Comparison of ENCODE assay signal across 19 cellular contexts in the genomic region with DNA sequence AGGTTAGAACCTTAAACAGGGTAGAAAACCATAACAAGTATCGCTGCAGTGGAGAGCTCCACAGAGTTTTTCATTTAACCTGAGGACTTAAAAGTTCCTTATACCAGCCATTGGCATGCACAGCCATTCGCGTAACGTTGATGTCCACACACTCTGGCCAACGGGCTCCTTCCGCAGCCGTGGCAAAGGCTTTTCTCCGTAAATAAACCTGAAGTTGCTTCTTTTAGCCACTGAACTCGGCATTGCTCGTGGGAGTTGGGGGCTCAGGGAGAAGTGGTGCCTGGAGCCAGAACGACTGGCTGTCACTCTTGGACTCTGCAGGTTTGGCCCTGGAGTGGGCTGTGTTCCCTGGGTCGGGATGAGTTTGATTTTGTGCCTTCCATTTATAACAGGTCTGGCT.
"Had no signal": no experiment of that assay in that cellular context is flagged by ENCODE, and none has a peak within 500 bp of the region (broad histone marks: within the 10 kb centered on the region; RNA-seq: fewer than 3 reads in every experiment).

No MANE protein-coding gene starts in this region.

- FAIRE-seq: colon, urothelium cell line had no signal

- ATAC-seq: effector memory CD8-positive, alpha-beta T cell; gastrocnemius medialis; left colon; naive thymus-derived CD4-positive, alpha-beta T cell had no signal

- H3K9me3 Mint-ChIP-seq: dendritic cell treated with granulocyte-macrophage colony-stimulating factor and Interleukin-4, amounts not matched to agents 40 ng/mL and 50 ng/mL, for 4 days; effector memory CD8-positive, alpha-beta T cell; naive thymus-derived CD4-positive, alpha-beta T cell; nephron progenitor cell; type B pancreatic cell had no signal

- DNase-seq: effector memory CD8-positive, alpha-beta T cell; gastrocnemius medialis; heart right ventricle; islet precursor cell; left colon; mammary epithelial cell; naive thymus-derived CD4-positive, alpha-beta T cell; nephron progenitor cell; sigmoid colon; stimulated activated CD4-positive, alpha-beta T cell treated with anti-CD3 and anti-CD28 coated beads, Interleukin-12 subunit alpha, Interleukin-12 subunit beta, amount 100 ng/mL, for 4 hours; stimulated activated naive CD4-positive, alpha-beta T cell treated with Interleukin-2 at 50 U/mL for 16 hours had no signal

- H3K27me3 ChIP-seq: esophagus muscularis mucosa, gastrocnemius medialis, heart right ventricle, sigmoid colon had no signal

- H3K27ac Mint-ChIP-seq: nephron progenitor cell, type B pancreatic cell had no signal

- H3K36me3 ChIP-seq: gastrocnemius medialis had no signal

- H3K4me3 ChIP-seq: esophagus muscularis mucosa, gastrocnemius medialis, heart right ventricle, sigmoid colon, skin epidermis had no signal

- H3K9me3 ChIP-seq: esophagus muscularis mucosa, gastrocnemius medialis, heart right ventricle, sigmoid colon had no signal

- H3K36me3 Mint-ChIP-seq: naive thymus-derived CD4-positive, alpha-beta T cell; type B pancreatic cell had no signal

- H3K4me1 ChIP-seq: gastrocnemius medialis, parathyroid adenoma, sigmoid colon had no signal

- H3K27ac ChIP-seq: epithelial cell of prostate, esophagus muscularis mucosa, gastrocnemius medialis, parathyroid adenoma, sigmoid colon, skin epidermis had no signal

- H3K27me3 Mint-ChIP-seq: effector memory CD8-positive, alpha-beta T cell had no signal

- H3K4me3 Mint-ChIP-seq: dendritic cell treated with granulocyte-macrophage colony-stimulating factor and Interleukin-4, amounts not matched to agents 40 ng/mL and 50 ng/mL, for 4 days; effector memory CD8-positive, alpha-beta T cell; naive thymus-derived CD4-positive, alpha-beta T cell; nephron progenitor cell; type B pancreatic cell had no signal
